ENCODE assay signal across 1 cellular context in the genomic region with DNA sequence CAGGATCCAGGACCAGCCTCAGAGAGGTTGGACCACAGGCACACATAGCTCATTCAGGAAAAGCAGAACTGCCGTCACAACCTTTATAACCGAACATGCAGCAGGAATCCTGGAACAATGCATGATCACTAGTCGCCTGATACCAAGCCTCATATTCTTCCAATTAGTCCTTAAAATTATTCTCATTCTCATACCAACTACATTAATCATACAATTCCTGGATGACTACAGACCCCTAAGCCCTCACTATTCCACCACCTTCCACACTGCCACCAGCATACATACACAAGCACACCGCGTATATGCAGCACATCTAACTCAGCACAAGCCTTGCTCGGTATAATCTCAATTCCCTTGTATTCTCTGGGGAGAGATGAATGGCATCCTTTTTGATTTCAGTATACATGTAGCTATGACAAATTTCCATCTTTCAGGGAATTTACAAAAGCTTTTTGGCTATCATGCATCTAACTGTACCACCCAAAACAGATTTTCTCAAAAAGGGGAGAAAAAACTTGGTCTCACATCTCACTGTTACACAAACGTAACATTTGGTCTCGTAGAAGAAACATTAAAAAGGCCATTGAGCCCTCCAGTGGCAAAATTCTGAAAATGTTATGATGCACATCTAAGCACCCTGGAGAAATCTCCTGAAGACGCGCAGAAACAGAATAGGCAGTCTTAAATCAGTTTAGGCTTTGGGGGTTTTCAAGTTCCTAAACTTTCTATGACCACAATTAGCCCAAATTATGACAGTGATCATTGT.
TF ChIP-seq lines count a peak whose summit lies in the region.

No MANE protein-coding gene starts in this region.

TF ChIP-seq in GM23338, 12 proteins besides CTCF, POLR2A, EP300 and RAD21 (continued from another document):
- TF ChIP-seq, protein P1, sequence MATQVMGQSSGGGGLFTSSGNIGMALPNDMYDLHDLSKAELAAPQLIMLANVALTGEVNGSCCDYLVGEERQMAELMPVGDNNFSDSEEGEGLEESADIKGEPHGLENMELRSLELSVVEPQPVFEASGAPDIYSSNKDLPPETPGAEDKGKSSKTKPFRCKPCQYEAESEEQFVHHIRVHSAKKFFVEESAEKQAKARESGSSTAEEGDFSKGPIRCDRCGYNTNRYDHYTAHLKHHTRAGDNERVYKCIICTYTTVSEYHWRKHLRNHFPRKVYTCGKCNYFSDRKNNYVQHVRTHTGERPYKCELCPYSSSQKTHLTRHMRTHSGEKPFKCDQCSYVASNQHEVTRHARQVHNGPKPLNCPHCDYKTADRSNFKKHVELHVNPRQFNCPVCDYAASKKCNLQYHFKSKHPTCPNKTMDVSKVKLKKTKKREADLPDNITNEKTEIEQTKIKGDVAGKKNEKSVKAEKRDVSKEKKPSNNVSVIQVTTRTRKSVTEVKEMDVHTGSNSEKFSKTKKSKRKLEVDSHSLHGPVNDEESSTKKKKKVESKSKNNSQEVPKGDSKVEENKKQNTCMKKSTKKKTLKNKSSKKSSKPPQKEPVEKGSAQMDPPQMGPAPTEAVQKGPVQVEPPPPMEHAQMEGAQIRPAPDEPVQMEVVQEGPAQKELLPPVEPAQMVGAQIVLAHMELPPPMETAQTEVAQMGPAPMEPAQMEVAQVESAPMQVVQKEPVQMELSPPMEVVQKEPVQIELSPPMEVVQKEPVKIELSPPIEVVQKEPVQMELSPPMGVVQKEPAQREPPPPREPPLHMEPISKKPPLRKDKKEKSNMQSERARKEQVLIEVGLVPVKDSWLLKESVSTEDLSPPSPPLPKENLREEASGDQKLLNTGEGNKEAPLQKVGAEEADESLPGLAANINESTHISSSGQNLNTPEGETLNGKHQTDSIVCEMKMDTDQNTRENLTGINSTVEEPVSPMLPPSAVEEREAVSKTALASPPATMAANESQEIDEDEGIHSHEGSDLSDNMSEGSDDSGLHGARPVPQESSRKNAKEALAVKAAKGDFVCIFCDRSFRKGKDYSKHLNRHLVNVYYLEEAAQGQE (IDR thresholded peaks at IDR 0.05; ENCODE audit: unreplicated experiment): no peak
- no peak for TF ChIP-seq JUNB (IDR thresholded peaks at IDR 0.05; ENCODE audit: unreplicated experiment)
- TF ChIP-seq POLR2AphosphoS5 (IDR thresholded peaks at IDR 0.05; ENCODE audit: low read depth): no peak
- TF ChIP-seq, protein P2, sequence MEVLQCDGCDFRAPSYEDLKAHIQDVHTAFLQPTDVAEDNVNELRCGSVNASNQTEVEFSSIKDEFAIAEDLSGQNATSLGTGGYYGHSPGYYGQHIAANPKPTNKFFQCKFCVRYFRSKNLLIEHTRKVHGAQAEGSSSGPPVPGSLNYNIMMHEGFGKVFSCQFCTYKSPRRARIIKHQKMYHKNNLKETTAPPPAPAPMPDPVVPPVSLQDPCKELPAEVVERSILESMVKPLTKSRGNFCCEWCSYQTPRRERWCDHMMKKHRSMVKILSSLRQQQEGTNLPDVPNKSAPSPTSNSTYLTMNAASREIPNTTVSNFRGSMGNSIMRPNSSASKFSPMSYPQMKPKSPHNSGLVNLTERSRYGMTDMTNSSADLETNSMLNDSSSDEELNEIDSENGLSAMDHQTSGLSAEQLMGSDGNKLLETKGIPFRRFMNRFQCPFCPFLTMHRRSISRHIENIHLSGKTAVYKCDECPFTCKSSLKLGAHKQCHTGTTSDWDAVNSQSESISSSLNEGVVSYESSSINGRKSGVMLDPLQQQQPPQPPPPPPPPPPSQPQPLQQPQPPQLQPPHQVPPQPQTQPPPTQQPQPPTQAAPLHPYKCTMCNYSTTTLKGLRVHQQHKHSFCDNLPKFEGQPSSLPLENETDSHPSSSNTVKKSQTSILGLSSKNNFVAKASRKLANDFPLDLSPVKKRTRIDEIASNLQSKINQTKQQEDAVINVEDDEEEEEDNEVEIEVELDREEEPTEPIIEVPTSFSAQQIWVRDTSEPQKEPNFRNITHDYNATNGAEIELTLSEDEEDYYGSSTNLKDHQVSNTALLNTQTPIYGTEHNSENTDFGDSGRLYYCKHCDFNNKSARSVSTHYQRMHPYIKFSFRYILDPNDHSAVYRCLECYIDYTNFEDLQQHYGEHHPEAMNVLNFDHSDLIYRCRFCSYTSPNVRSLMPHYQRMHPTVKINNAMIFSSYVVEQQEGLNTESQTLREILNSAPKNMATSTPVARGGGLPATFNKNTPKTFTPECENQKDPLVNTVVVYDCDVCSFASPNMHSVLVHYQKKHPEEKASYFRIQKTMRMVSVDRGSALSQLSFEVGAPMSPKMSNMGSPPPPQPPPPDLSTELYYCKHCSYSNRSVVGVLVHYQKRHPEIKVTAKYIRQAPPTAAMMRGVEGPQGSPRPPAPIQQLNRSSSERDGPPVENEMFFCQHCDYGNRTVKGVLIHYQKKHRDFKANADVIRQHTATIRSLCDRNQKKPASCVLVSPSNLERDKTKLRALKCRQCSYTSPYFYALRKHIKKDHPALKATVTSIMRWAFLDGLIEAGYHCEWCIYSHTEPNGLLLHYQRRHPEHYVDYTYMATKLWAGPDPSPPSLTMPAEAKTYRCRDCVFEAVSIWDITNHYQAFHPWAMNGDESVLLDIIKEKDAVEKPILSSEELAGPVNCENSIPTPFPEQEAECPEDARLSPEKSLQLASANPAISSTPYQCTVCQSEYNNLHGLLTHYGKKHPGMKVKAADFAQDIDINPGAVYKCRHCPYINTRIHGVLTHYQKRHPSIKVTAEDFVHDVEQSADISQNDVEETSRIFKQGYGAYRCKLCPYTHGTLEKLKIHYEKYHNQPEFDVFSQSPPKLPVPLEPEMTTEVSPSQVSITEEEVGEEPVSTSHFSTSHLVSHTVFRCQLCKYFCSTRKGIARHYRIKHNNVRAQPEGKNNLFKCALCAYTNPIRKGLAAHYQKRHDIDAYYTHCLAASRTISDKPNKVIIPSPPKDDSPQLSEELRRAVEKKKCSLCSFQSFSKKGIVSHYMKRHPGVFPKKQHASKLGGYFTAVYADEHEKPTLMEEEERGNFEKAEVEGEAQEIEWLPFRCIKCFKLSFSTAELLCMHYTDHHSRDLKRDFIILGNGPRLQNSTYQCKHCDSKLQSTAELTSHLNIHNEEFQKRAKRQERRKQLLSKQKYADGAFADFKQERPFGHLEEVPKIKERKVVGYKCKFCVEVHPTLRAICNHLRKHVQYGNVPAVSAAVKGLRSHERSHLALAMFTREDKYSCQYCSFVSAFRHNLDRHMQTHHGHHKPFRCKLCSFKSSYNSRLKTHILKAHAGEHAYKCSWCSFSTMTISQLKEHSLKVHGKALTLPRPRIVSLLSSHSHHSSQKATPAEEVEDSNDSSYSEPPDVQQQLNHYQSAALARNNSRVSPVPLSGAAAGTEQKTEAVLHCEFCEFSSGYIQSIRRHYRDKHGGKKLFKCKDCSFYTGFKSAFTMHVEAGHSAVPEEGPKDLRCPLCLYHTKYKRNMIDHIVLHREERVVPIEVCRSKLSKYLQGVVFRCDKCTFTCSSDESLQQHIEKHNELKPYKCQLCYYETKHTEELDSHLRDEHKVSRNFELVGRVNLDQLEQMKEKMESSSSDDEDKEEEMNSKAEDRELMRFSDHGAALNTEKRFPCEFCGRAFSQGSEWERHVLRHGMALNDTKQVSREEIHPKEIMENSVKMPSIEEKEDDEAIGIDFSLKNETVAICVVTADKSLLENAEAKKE (CRISPR knock-in tag; IDR thresholded peaks at IDR 0.05): no peak
- TF ChIP-seq EZH2 (IDR thresholded peaks at IDR 0.05; ENCODE audit: low read depth, unreplicated experiment): no peak
- TF ChIP-seq CREB1 (CRISPR knock-in tag; IDR thresholded peaks at IDR 0.05; ENCODE audit: low read depth): no peak
- TF ChIP-seq NANOG (IDR thresholded peaks at IDR 0.05; ENCODE audit: borderline replicate concordance): no peak
- no peak for TF ChIP-seq STAT1 (IDR thresholded peaks at IDR 0.05; ENCODE audit: unreplicated experiment)
- no peak for TF ChIP-seq EZH2phosphoT487 (IDR thresholded peaks at IDR 0.05; ENCODE audit: unreplicated experiment)
- no peak for TF ChIP-seq ZNF114 (CRISPR knock-in tag; IDR thresholded peaks at IDR 0.05)
